In genomic region chr11:119414734-119415133, GRCh38 we compare ENCODE assay signal across 9 cellular contexts.
"Had no signal": no experiment of that assay in that cellular context is flagged by ENCODE, and none has a peak within 500 bp of the region (broad histone marks: within the 10 kb centered on the region; RNA-seq: fewer than 3 reads in every experiment).

No MANE protein-coding gene starts in this region.

- H3K4me2 ChIP-seq: GM23338, KMS-11 had no signal

- ATAC-seq: GM23338, HCT116 had no signal

- H3K27ac ChIP-seq: KMS-11 had no signal

- FAIRE-seq: HTR-8/SVneo had no signal

- H3K4me1 ChIP-seq: HAP-1 had no signal

- H3K36me3 ChIP-seq: HAP-1 had no signal

- H3K9me3 ChIP-seq: HAP-1 had no signal

- H3K4me3 ChIP-seq: GM23338, HAP-1 had no signal

- H3K9ac ChIP-seq: KMS-11 had no signal

- H2AFZ ChIP-seq: GM23338 had no signal

- DNase-seq: H7, HFFc6, Karpas-422, KBM-7 had no signal
